ENCODE assay signal across 35 cellular contexts in the genomic region with DNA sequence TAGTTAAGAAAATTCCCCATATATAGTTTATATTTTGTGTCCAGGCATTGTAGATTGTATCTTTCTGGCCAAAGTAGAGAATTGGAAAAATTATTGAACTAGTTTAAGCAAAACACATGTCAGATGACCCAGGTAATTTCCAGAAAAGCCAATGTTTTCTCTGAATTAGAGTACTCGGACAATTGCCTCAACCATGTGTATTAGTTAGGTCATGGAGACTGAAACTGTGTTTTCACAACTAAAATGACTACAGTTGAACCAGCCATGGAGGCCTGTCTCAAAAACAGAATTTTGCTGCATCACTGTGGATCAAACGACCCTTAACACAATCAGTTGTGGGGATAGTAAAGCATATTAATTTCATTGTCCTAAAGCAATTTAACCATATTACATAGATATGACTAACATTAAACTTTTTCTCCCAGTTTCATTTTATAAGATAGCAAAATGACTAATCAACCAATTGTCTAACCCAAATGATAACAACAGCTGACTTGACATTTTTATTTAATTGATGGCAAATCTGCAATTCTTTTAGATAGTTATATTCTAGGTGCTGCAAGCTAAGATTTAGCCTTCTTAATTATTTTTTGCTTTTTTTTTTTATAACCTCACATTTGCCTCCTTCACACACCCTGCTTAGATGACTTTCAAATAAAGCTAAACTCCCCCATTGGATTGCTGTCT.
"Had no signal": no experiment of that assay in that cellular context is flagged by ENCODE, and none has a peak within 500 bp of the region (broad histone marks: within the 10 kb centered on the region; RNA-seq: fewer than 3 reads in every experiment).

No MANE protein-coding gene starts in this region.

- H3K27ac Mint-ChIP-seq: activated CD4-positive, alpha-beta memory T cell treated with anti-CD3 and anti-CD28 coated beads, Interleukin-2, amount 10 ng/mL, durations not matched to agents 7 days and 5 days; activated CD8-positive, alpha-beta memory T cell treated with anti-CD3 and anti-CD28 coated beads, Interleukin-2, amount 10 ng/mL, durations not matched to agents 7 days and 5 days; activated naive CD8-positive, alpha-beta T cell treated with anti-CD3 and anti-CD28 coated beads for 36 hours had no signal

- H3K4me1 Mint-ChIP-seq: activated CD4-positive, alpha-beta memory T cell treated with anti-CD3 and anti-CD28 coated beads, Interleukin-2, amount 10 ng/mL, durations not matched to agents 7 days and 5 days; activated CD8-positive, alpha-beta memory T cell treated with anti-CD3 and anti-CD28 coated beads, Interleukin-2, amount 10 ng/mL, durations not matched to agents 7 days and 5 days; central memory CD8-positive, alpha-beta T cell had no signal

- ATAC-seq: activated CD8-positive, alpha-beta memory T cell treated with anti-CD3 and anti-CD28 coated beads, Interleukin-2, amount 10 ng/mL, durations not matched to agents 7 days and 5 days; PC-3 had no signal

- H3K4me3 Mint-ChIP-seq: activated CD4-positive, alpha-beta memory T cell treated with anti-CD3 and anti-CD28 coated beads, Interleukin-2, amount 10 ng/mL, durations not matched to agents 7 days and 5 days; activated CD8-positive, alpha-beta memory T cell treated with anti-CD3 and anti-CD28 coated beads, Interleukin-2, amount 10 ng/mL, durations not matched to agents 7 days and 5 days; activated naive CD8-positive, alpha-beta T cell treated with anti-CD3 and anti-CD28 coated beads for 36 hours; central memory CD8-positive, alpha-beta T cell had no signal

- DNase-seq: activated CD4-positive, alpha-beta memory T cell treated with anti-CD3 and anti-CD28 coated beads, Interleukin-2, amount 10 ng/mL, durations not matched to agents 7 days and 5 days; activated CD4-positive, alpha-beta T cell treated with anti-CD3 and anti-CD28 coated beads for 1 hour; activated CD4-positive, alpha-beta T cell treated with anti-CD3 and anti-CD28 coated beads for 48 hours; activated CD4-positive, CD25-positive, alpha-beta regulatory T cell; activated CD8-positive, alpha-beta memory T cell treated with anti-CD3 and anti-CD28 coated beads for 24 hours; activated CD8-positive, alpha-beta memory T cell treated with anti-CD3 and anti-CD28 coated beads, Interleukin-2, amount 10 ng/mL, durations not matched to agents 7 days and 5 days; activated CD8-positive, alpha-beta memory T cell treated with anti-CD3 and anti-CD28 coated beads, Interleukin-2, amount 50 U/mL, for 48 hours; activated effector memory CD4-positive, alpha-beta T cell treated with Interleukin-2 at 50 U/mL for 16 hours; activated naive CD4-positive, alpha-beta T cell; activated naive CD4-positive, alpha-beta T cell treated with anti-CD3 and anti-CD28 coated beads, Interleukin-2, amount 50 U/mL, for 16 hours; activated naive CD8-positive, alpha-beta T cell treated with anti-CD3 and anti-CD28 coated beads for 36 hours; activated T-cell treated with anti-CD3 and anti-CD28 coated beads, Interleukin-2, amount 50 U/mL, for 48 hours; amniotic stem cell; aorta; MM.1S; MV-4-11; NCI-H1092; NCI-H1436 treated with DMSO at 0.1 percent for 48 hours; NCI-H1694 treated with DMSO at 0.1 percent for 48 hours; NCI-H2029; NCI-H2171; NCI-H510A; NCI-H526; NCI-H748 treated with DMSO at 0.1 percent for 48 hours; NK-92 treated with Interleukin-12 subunit alpha and Interleukin-12 subunit beta, amount 100 ng/mL, for 24 hours; PC-3; Peyer's patch; RPMI8226; SHP77 treated with DMSO at 0.1 percent for 48 hours; SW 1271; T-helper 1 cell; T-helper 2 cell; T1000; WERI-Rb-1 had no signal

- H3K9me3 Mint-ChIP-seq: activated CD4-positive, alpha-beta memory T cell treated with anti-CD3 and anti-CD28 coated beads, Interleukin-2, amount 10 ng/mL, durations not matched to agents 7 days and 5 days; activated naive CD8-positive, alpha-beta T cell treated with anti-CD3 and anti-CD28 coated beads for 36 hours; central memory CD8-positive, alpha-beta T cell had no signal
